ENCODE assay signal across 8 cellular contexts in the genomic region with DNA sequence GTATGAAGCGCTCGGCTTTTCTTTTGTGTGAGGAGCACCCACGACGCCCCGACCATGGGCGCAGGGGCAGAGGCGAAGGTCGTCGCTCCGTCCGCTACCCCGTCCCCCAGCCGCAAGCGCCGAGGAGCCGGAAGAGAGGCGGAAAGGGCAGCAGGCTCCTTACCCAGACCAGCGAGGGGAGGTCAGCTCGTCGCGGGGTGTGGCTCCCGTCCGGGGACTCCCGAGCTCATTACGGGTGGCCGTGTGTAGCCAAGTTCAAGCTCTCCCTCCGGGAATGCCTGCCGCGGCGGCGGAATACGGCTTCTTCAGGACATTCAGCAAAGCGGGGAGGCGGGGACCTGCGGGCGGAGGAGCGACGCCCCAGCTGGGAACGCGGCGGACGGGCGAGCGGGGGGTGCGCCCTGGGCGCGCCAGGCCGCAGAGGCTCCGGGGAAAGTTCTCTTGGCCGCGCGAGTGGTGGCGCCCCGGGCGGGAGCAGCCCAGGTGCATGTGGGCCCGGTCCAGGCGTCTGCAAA. TPM values are rescaled to one million over a fixed set of nuclear protein-coding genes. Genes with fewer than 3 reads are reported as not detected.
A peak's percentile ranks its signal among the peaks of the same experiment; 100 is the strongest.
DNase-seq lines count a peak whose midpoint lies in the region; ATAC-seq and TF ChIP-seq lines count a peak whose summit lies in the region.

No MANE protein-coding gene starts in this region.

- POLR2A ChIA-PET in PC-9 (lab: Charles Lee; ENCODE audit: unreplicated experiment) = interaction anchor here (0.6 kb wide), 2 partner anchors 124 to 253 kb away, joined by 4 to 21 read pairs; no protein-coding TSS in a partner anchor

- no peak overlapping the region for H3K27ac ChIP-seq in CD4-positive, CD25-positive, alpha-beta regulatory T cell (ENCODE audit: insufficient read depth, low read length, poor library complexity, severe bottlenecking)
- H3K27ac ChIP-seq in PC-9 (no peak overlapping the region), coronary artery (peak overlapping the region; percentile 61 to 88), left lung (peak overlapping the region; percentile 82 to 87), subcutaneous abdominal adipose tissue (ENCODE audit: low read depth, low read length) (peak overlapping the region; percentile 87)

- H3K27me3 Mint-ChIP-seq in CD4-positive, CD25-positive, alpha-beta regulatory T cell = peaks cover 74% of the 10 kb centered on the region

- peaks cover 23% of the 10 kb centered on the region for H3K4me1 ChIP-seq in CD4-positive, CD25-positive, alpha-beta regulatory T cell (ENCODE audit: control insufficient read depth, insufficient read depth, low read length, poor library complexity, severe bottlenecking)
- no peaks in the 10 kb centered on the region for H3K4me1 ChIP-seq in PC-9 (replicated peaks; ENCODE audit: insufficient read depth)
- H3K4me1 ChIP-seq in left lung = peaks cover 0 to 14% of the 10 kb centered on the region in 2 donors
- peaks cover 0 to 31% (median 17%) of the 10 kb centered on the region in 5 donors for H3K4me1 ChIP-seq in subcutaneous abdominal adipose tissue (ENCODE audit: control insufficient read depth in 5 of 5, insufficient read depth in 5 of 5, low read length in 5 of 5)

- H3K9me3 ChIP-seq in CD4-positive, CD25-positive, alpha-beta regulatory T cell (ENCODE audit: control insufficient read depth in 2 of 2, low read length in 2 of 2) = no peaks in the 10 kb centered on the region
- H3K9me3 ChIP-seq in PC-9 (ENCODE audit: insufficient read depth, low read depth) (no peaks in the 10 kb centered on the region), left lung (no peaks in the 10 kb centered on the region), subcutaneous abdominal adipose tissue (ENCODE audit: control insufficient read depth in 5 of 5, low read length in 5 of 5) (no peaks in the 10 kb centered on the region)

- H3K4me3 ChIP-seq in CD4-positive, CD25-positive, alpha-beta regulatory T cell (ENCODE audit: low read depth, low read length) = no peak overlapping the region
- peak overlapping the region; percentile 66 for H3K4me3 ChIP-seq in PC-9
- H3K4me3 ChIP-seq in coronary artery = peak overlapping the region; percentile 86
- H3K4me3 ChIP-seq in left lung = peak overlapping the region; percentile 72 to 75
- peak overlapping the region in 4 of 5 donors; percentile 90 to 98 (median 95) for H3K4me3 ChIP-seq in subcutaneous abdominal adipose tissue (ENCODE audit: low read depth in 1 of 5, low read length in 5 of 5)

- intact Hi-C loops in PC-9 (cut with micrococcal nuclease; ENCODE audit: unreplicated experiment) (loop anchor here (1.0 to 5.0 kb wide), 6 partner anchors 47 to 259 kb away; no protein-coding TSS in a partner anchor), left lung (cut with DNase I) (loop anchor here in 1 of 2 donors (10.0 kb wide), 2 partner anchors 195 to 215 kb away; no protein-coding TSS in a partner anchor)

- BruUV-seq in PC-9 (replicated peaks; lab: Mats Ljungman, UMichigan) = no TSS peak

- no peak for DNase-seq in CD4-positive, CD25-positive, alpha-beta regulatory T cell
- DNase-seq in PC-9 (peak; percentile 36 to 62), coronary artery (ENCODE audit: low spot score) (peak; percentile 80), left lung (peak; percentile 59 to 85), NCI-H1436 (lab: John Stamatoyannopoulos, UW) (no peak)

- H2AFZ ChIP-seq in PC-9 = peak overlapping the region; percentile 94

- no peaks in the 10 kb centered on the region for H3K36me3 Mint-ChIP-seq in CD4-positive, CD25-positive, alpha-beta regulatory T cell

- H3K9ac ChIP-seq in subcutaneous abdominal adipose tissue (ENCODE audit: low read length in 5 of 5) = peak overlapping the region in 4 of 5 donors; percentile 62 to 85 (median 77)

- no peaks in the 10 kb centered on the region for H3K9me2 ChIP-seq in PC-9 (ENCODE audit: insufficient read depth)

- peaks cover 7 to 17% (median 12%) of the 10 kb centered on the region in 4 donors for H3K4me1 Mint-ChIP-seq in CD4-positive, CD25-positive, alpha-beta regulatory T cell

- peaks cover 0 to 6% (median 0%) of the 10 kb centered on the region in 7 donors for H3K9me3 Mint-ChIP-seq in CD4-positive, CD25-positive, alpha-beta regulatory T cell

- no peaks in the 10 kb centered on the region for H3K36me3 ChIP-seq in CD4-positive, CD25-positive, alpha-beta regulatory T cell (ENCODE audit: control insufficient read depth, insufficient read depth, low read length)
- no peaks in the 10 kb centered on the region for H3K36me3 ChIP-seq in PC-9 (ENCODE audit: low read depth)
- H3K36me3 ChIP-seq in left lung = no peaks in the 10 kb centered on the region
- no peaks in the 10 kb centered on the region for H3K36me3 ChIP-seq in subcutaneous abdominal adipose tissue (ENCODE audit: control insufficient read depth in 5 of 5, insufficient read depth in 5 of 5, low read length in 5 of 5)

- TF ChIP-seq CTCF in PC-9 (conservative IDR thresholded peaks at IDR 0.05) = no peak
- TF ChIP-seq CTCF in coronary artery (IDR thresholded peaks at IDR 0.05) = no peak
- no peak for TF ChIP-seq CTCF in left lung (IDR thresholded peaks at IDR 0.05)

- H3K4me3 Mint-ChIP-seq in CD4-positive, CD25-positive, alpha-beta regulatory T cell = peak overlapping the region in 3 of 4 donors; percentile 21 to 39 (median 35)

- CTCF ChIA-PET in PC-9 (lab: Charles Lee) = interaction anchor here (0.6 to 1.5 kb wide), 10 partner anchors 11 to 260 kb away, joined by 3 to 11 read pairs (median 4); no protein-coding TSS in a partner anchor

- peaks cover 24% of the 10 kb centered on the region for H3K27me3 ChIP-seq in CD4-positive, CD25-positive, alpha-beta regulatory T cell (ENCODE audit: control insufficient read depth, insufficient read depth, low read length)
- H3K27me3 ChIP-seq in PC-9 (ENCODE audit: insufficient read depth, low read depth) (peaks cover 37% of the 10 kb centered on the region), left lung (peaks cover 0 to 68% of the 10 kb centered on the region in 2 donors), subcutaneous abdominal adipose tissue (ENCODE audit: control insufficient read depth in 5 of 5, insufficient read depth in 4 of 5, low read length in 5 of 5) (no peaks in the 10 kb centered on the region)

- ATAC-seq in CD4-positive, CD25-positive, alpha-beta regulatory T cell (ENCODE audit: low read depth in 2 of 2) = no peak
- ATAC-seq in GM18868 (IDR thresholded peaks at IDR 0.05; ENCODE audit: unreplicated experiment) = peak; percentile 33
- peak; percentile 27 for ATAC-seq in HG03039 (IDR thresholded peaks at IDR 0.05; ENCODE audit: unreplicated experiment)
- ATAC-seq in left lung = peak; percentile 84

- H3K4me2 ChIP-seq in PC-9 = peak overlapping the region; percentile 84

- H3F3A ChIP-seq in PC-9 (ENCODE audit: insufficient read depth, low read depth) = no peaks in the 10 kb centered on the region

- no peaks in the 10 kb centered on the region for H3K79me2 ChIP-seq in PC-9 (ENCODE audit: low read depth)

- peak overlapping the region in 1 of 3 donors; percentile 69 for H3K27ac Mint-ChIP-seq in CD4-positive, CD25-positive, alpha-beta regulatory T cell

- no peaks in the 10 kb centered on the region for H4K20me1 ChIP-seq in PC-9 (ENCODE audit: insufficient read depth)

RNA-seq across cellular contexts. Expression of gene EPB41L4A, which starts 0.6 kb away (rescaled TPM):
- total RNA-seq in CD4-positive, CD25-positive, alpha-beta regulatory T cell = not detected
- under 1 TPM; 0.09 to 0.38 (median 0.22) TPM for polyA plus RNA-seq in CD4-positive, CD25-positive, alpha-beta regulatory T cell
- total RNA-seq in PC-9 (2021) (9.4 and 13.4 TPM in 2 replicates), left lung (10 to 100 TPM; 21.3 to 31.3 TPM)

Comparison
In these comparisons a context has a peak if more than half of its experiments do, and no peak if none do; other contexts are left out.
1. ATAC-seq: peak in GM18868 (single experiment), HG03039 (single experiment) and left lung (single experiment); none in CD4-positive, CD25-positive, alpha-beta regulatory T cell (0 of 2).
2. DNase-seq: peak in PC-9 (2 of 2), coronary artery (single experiment) and left lung (2 of 2); none in CD4-positive, CD25-positive, alpha-beta regulatory T cell (0 of 3) and NCI-H1436 (single experiment).
3. H3K27ac ChIP-seq: peak in coronary artery (2 of 2), left lung (2 of 2) and subcutaneous abdominal adipose tissue (single experiment); none in CD4-positive, CD25-positive, alpha-beta regulatory T cell (single experiment) and PC-9 (single experiment).